Comparison of ENCODE assay signal across 1 cellular context in genomic region chr10:114897593-114897992, GRCh38.
A peak's percentile ranks its signal among the peaks of the same experiment; 100 is the strongest.
TF ChIP-seq lines count a peak whose summit lies in the region.

No MANE protein-coding gene starts in this region.

TF ChIP-seq in HepG2, 621 proteins besides CTCF, POLR2A, EP300 and RAD21:
- peak; percentile 75; the same call in 1 of the 2 replicates for TF ChIP-seq ZNF770 (CRISPR knock-in tag; IDR thresholded peaks at IDR 0.05)
- no peak for TF ChIP-seq KDM5B (CRISPR knock-in tag; IDR thresholded peaks at IDR 0.05; ENCODE audit: borderline replicate concordance)
